Comparison of ENCODE assay signal across 1 cellular context in genomic region chr11:17276236-17277023, GRCh38.
TF ChIP-seq lines count a peak whose summit lies in the region.

Gene NUCB2, plus strand, starts transcription at chr11:17276739. Its CDS starts 18,585 bp downstream, at chr11:17295324.

TF ChIP-seq in K562, 482 proteins besides CTCF, POLR2A, EP300 and RAD21 (continued from another document and continues in another):
- TF ChIP-seq CREB5 (CRISPR knock-in tag; IDR thresholded peaks at IDR 0.05) = no peak
- TF ChIP-seq ILK (tag; IDR thresholded peaks at IDR 0.05; ENCODE audit: borderline replicate concordance, low read depth) = no peak
- TF ChIP-seq GTF2E2 (tag; IDR thresholded peaks at IDR 0.05) = no peak
- no peak for TF ChIP-seq PTBP1 (IDR thresholded peaks at IDR 0.05; ENCODE audit: low read depth, low read length)
- TF ChIP-seq KAT8 (IDR thresholded peaks at IDR 0.05; ENCODE audit: low read depth) = no peak
- TF ChIP-seq SFPQ (IDR thresholded peaks at IDR 0.05; ENCODE audit: low read depth, low read length) = no peak
- no peak for TF ChIP-seq LARP7 (IDR thresholded peaks at IDR 0.05)
- peak in 1 of 2 experiments; percentile 93; a peak in 2 of 4 replicates for TF ChIP-seq CSDE1 (IDR thresholded peaks at IDR 0.05)
- TF ChIP-seq SMAD1 (IDR thresholded peaks at IDR 0.05; ENCODE audit: low read depth, low read length, partially characterized antibody) = no peak
- TF ChIP-seq BDP1 (IDR thresholded peaks at IDR 0.05; ENCODE audit: insufficient read depth, insufficient read length) = no peak
- peak; percentile 58; the same call in 1 of the 2 replicates for TF ChIP-seq ZNF431 (CRISPR knock-in tag; IDR thresholded peaks at IDR 0.05)
- no peak; the same call in none of the 2 replicates for TF ChIP-seq DPF2 (IDR thresholded peaks at IDR 0.05)
- TF ChIP-seq NR2C2 (CRISPR knock-in tag; IDR thresholded peaks at IDR 0.05) = no peak
- peak; percentile 39; the same call in 1 of the 2 replicates for TF ChIP-seq NR2C2 (tag; IDR thresholded peaks at IDR 0.05)
- no peak for TF ChIP-seq HEY1 (CRISPR knock-in tag; IDR thresholded peaks at IDR 0.05; ENCODE audit: borderline replicate concordance)
- no peak for TF ChIP-seq ZBED1 (IDR thresholded peaks at IDR 0.05)
- no peak for TF ChIP-seq MAFK (IDR thresholded peaks at IDR 0.05; ENCODE audit: low read length)
- peak; percentile 94 for TF ChIP-seq EP400 (IDR thresholded peaks at IDR 0.05)
- TF ChIP-seq BRF2 (IDR thresholded peaks at IDR 0.05; ENCODE audit: borderline replicate concordance, insufficient read depth, insufficient read length) = no peak
- peak; percentile 98 for TF ChIP-seq RFX1 (IDR thresholded peaks at IDR 0.05)
- TF ChIP-seq CREM (IDR thresholded peaks at IDR 0.05; ENCODE audit: low read depth) = peak; percentile 48; the same call in 1 of the 2 replicates
- no peak; a peak in 1 of 4 replicates for TF ChIP-seq UBTF (IDR thresholded peaks at IDR 0.05; ENCODE audit: borderline replicate concordance in 1 of 2, low read depth in 2 of 2, low read length in 2 of 2)
- no peak for TF ChIP-seq JUN (IDR thresholded peaks at IDR 0.05; ENCODE audit: borderline replicate concordance, low read depth, low read length)
- no peak for TF ChIP-seq JUN (CRISPR knock-in tag; IDR thresholded peaks at IDR 0.05; ENCODE audit: borderline replicate concordance)
- TF ChIP-seq ARHGAP35 (IDR thresholded peaks at IDR 0.05; ENCODE audit: partially characterized antibody) = no peak
- peak; percentile 96 for TF ChIP-seq E2F8 (IDR thresholded peaks at IDR 0.05; ENCODE audit: low read depth, partially characterized antibody)
- peak; percentile 89 for TF ChIP-seq MGA (IDR thresholded peaks at IDR 0.05)
- TF ChIP-seq NONO (IDR thresholded peaks at IDR 0.05; ENCODE audit: low read depth in 2 of 2, low read length in 1 of 2) = no peak
- no peak for TF ChIP-seq CBX8 (IDR thresholded peaks at IDR 0.05; ENCODE audit: borderline replicate concordance, extremely low read depth, low read depth, low read length, poor library complexity, severe bottlenecking)
- TF ChIP-seq HDAC8 (tag; IDR thresholded peaks at IDR 0.05) = peak; percentile 75; the same call in 1 of the 2 replicates
- no peak for TF ChIP-seq HDGF (IDR thresholded peaks at IDR 0.05)
- peak; percentile 91 for TF ChIP-seq ATF6 (CRISPR knock-in tag; IDR thresholded peaks at IDR 0.05)
- TF ChIP-seq GABPA (tag; conservative IDR thresholded peaks at IDR 0.05; ENCODE audit: low read depth) = 0 out of 2 replicates have a peak, but pooled peaks have one; percentile 61
- no peak for TF ChIP-seq ADNP (tag; IDR thresholded peaks at IDR 0.05)
